Comparison of ENCODE assay signal across 8 cellular contexts in genomic region chr13:52600666-52601065, GRCh38. TPM values are rescaled to one million over a fixed set of nuclear protein-coding genes. Genes with fewer than 3 reads are reported as not detected.
DNase-seq lines count a peak whose midpoint lies in the region; ATAC-seq and TF ChIP-seq lines count a peak whose summit lies in the region.

No MANE protein-coding gene starts in this region.

- H3K4me3 ChIP-seq in AG09309 (ENCODE audit: control insufficient read depth, low read depth, low read length) = peak overlapping the region; percentile 46
- H3K4me3 ChIP-seq in HUES6 (ENCODE audit: low read depth, low read length) = peak overlapping the region; percentile 67
- H3K4me3 ChIP-seq in colonic mucosa = peak overlapping the region; percentile 53

- intact Hi-C loops in colonic mucosa (cut with DNase I) = no loop called here

- H3K36me3 Mint-ChIP-seq in nephron (ENCODE audit: low read depth) = no peaks in the 10 kb centered on the region

- H3K9me3 ChIP-seq in HUES6 (ENCODE audit: control insufficient read depth, insufficient read depth, low read depth, low read length) (no peaks in the 10 kb centered on the region), colonic mucosa (no peaks in the 10 kb centered on the region)

- ATAC-seq in activated CD4-positive, CD25-positive, alpha-beta regulatory T cell treated with anti-CD3 and anti-CD28 coated beads, Interleukin-2, amount 50 U/mL, for 24 hours = no peak

- DNase-seq in AG09309 (ENCODE audit: low read depth) (no peak), colonic mucosa (no peak), GM13976 (ENCODE audit: low spot score) (no peak), putamen (ENCODE audit: low spot score) (no peak), DMS114 treated with DMSO at 0.1 percent for 48 hours (lab: John Stamatoyannopoulos, UW; ENCODE audit: unreplicated experiment) (no peak)

- H3K4me1 ChIP-seq in HUES6 (ENCODE audit: control insufficient read depth, insufficient read depth, low read length) (peaks cover 9% of the 10 kb centered on the region; the same call in 1 of the 2 replicates), colonic mucosa (no peaks in the 10 kb centered on the region)

- TF ChIP-seq CTCF in AG09309 (IDR thresholded peaks at IDR 0.05; ENCODE audit: control insufficient read depth, insufficient read depth, low read depth, low read length, missing control alignments) (no peak), colonic mucosa (IDR thresholded peaks at IDR 0.05) (no peak), nephron (IDR thresholded peaks at IDR 0.05; ENCODE audit: unreplicated experiment in 3 of 3) (no peak), GM13976 (IDR thresholded peaks at IDR 0.05; ENCODE audit: borderline replicate concordance, control extremely low read depth, extremely low read depth, insufficient read depth, missing control alignments) (no peak)

- no peaks in the 10 kb centered on the region for H3K9me3 Mint-ChIP-seq in nephron

- in situ Hi-C loops in GM13976 (cut with MboI; ENCODE audit: low sequenced_read_pairs, unreplicated experiment) = loop anchor here (25.0 kb wide), 1 partner anchor 212 kb away; no protein-coding TSS in a partner anchor

- H3K4me3 Mint-ChIP-seq in nephron = peak overlapping the region; percentile 82 to 89 (median 89)

- no peaks in the 10 kb centered on the region for H3K36me3 ChIP-seq in HUES6 (ENCODE audit: control insufficient read depth, insufficient read depth, low read length)
- no peaks in the 10 kb centered on the region for H3K36me3 ChIP-seq in colonic mucosa

- H3K27me3 ChIP-seq in HUES6 (ENCODE audit: control insufficient read depth, insufficient read depth, low read length) (peaks cover 9% of the 10 kb centered on the region; the same call in 1 of the 2 replicates), colonic mucosa (no peaks in the 10 kb centered on the region)

- H3K27ac ChIP-seq in HUES6 (ENCODE audit: low read depth, low read length) (no peak overlapping the region), colonic mucosa (no peak overlapping the region)

- peaks cover 24% of the 10 kb centered on the region for H3K4me1 Mint-ChIP-seq in nephron

- peak overlapping the region; percentile 75 to 87 (median 83) for H3K27ac Mint-ChIP-seq in nephron

- peak overlapping the region; percentile 90 for H3K9ac ChIP-seq in HUES6 (ENCODE audit: low read length)
- no peak overlapping the region for H3K9ac ChIP-seq in colonic mucosa (ENCODE audit: low read depth in 2 of 2, low read length in 2 of 2)

- H3K27me3 Mint-ChIP-seq in nephron (ENCODE audit: low read depth) = no peaks in the 10 kb centered on the region

RNA-seq across cellular contexts. Expression of gene HNRNPA1L2, which starts 41.6 kb away (rescaled TPM):
- total RNA-seq in colonic mucosa = 1 to 10 TPM; 2.5 to 2.7 TPM

RNA-seq across cellular contexts. Expression of gene SUGT1, which starts 52.0 kb away (rescaled TPM):
- 10 to 100 TPM; 45.5 to 60.5 TPM for total RNA-seq in colonic mucosa
